ENCODE assay signal across 8 cellular contexts in the genomic region with DNA sequence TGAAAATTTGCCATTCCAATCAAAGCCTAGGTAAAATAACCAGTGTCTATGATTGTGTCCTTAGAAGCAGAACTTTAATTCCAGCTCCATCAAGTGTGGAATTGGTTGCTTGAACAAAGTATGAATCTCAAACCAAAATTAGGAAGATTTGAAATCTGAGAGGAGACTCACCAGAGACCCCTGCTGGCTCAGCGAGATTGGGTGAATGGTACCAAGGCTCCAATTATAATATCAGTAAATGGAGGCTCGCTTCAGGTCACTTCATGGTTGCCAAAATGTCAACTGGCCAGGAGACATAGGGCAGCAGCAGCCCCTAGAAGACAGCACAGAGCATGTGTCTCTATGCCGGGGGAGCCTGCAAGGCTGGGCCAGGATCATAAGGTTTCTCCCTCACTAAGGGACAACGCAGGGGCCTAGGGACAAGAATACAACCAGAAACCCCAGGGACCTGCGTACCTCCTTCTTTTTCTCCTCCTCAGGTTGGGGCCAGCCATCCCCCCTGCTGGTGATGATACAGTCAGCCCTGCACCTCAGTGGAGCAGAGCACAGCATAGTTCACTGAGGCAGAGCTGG.
A peak's percentile ranks its signal among the peaks of the same experiment; 100 is the strongest.
DNase-seq lines count a peak whose midpoint lies in the region; ATAC-seq lines count a peak whose summit lies in the region.

No MANE protein-coding gene starts in this region.

- no peaks in the 10 kb centered on the region for H3K9me3 ChIP-seq in effector memory CD4-positive, alpha-beta T cell (ENCODE audit: control insufficient read depth, low read length)

- H3K4me1 ChIP-seq in effector memory CD4-positive, alpha-beta T cell (ENCODE audit: control insufficient read depth, insufficient read depth, low read length, poor library complexity, severe bottlenecking), result peaks cover 3% of the 10 kb centered on the region

- no peak overlapping the region for H3K4me3 ChIP-seq in effector memory CD4-positive, alpha-beta T cell (ENCODE audit: insufficient read depth, low read depth, low read length, poor library complexity, severe bottlenecking)

- H3K27ac ChIP-seq in effector memory CD4-positive, alpha-beta T cell (ENCODE audit: insufficient read depth, low read length, poor library complexity, severe bottlenecking), result no peak overlapping the region

- no peak for ATAC-seq in HG02885 (IDR thresholded peaks at IDR 0.05; ENCODE audit: poor library complexity, unreplicated experiment)

- DNase-seq in NCI-H146 (lab: John Stamatoyannopoulos, UW) (peak; percentile 7), NCI-H146 treated with DMSO at 0.1 percent for 48 hours (lab: John Stamatoyannopoulos, UW; ENCODE audit: unreplicated experiment) (no peak), T follicular helper cell (ENCODE audit: low read depth) (peak; percentile 38), epidermal melanocyte (ENCODE audit: insufficient read length, low spot score) (no peak), LoVo (ENCODE audit: low spot score) (no peak)
- peak in 2 of 3 donors; percentile 6 to 23 for DNase-seq in effector memory CD4-positive, alpha-beta T cell
- peak; percentile 13 for DNase-seq in stimulated activated CD4-positive, alpha-beta T cell treated with anti-CD3 and anti-CD28 coated beads, Interleukin-2, amount 100 ng/mL, for 4 hours (ENCODE audit: low read depth)

- H3K27me3 ChIP-seq in effector memory CD4-positive, alpha-beta T cell (replicated peaks; ENCODE audit: control insufficient read depth, insufficient read depth, low read length, poor library complexity, severe bottlenecking), result no peaks in the 10 kb centered on the region

- peaks cover 3% of the 10 kb centered on the region for H3K36me3 ChIP-seq in effector memory CD4-positive, alpha-beta T cell (ENCODE audit: control insufficient read depth, insufficient read depth, low read length)

Comparison
In these comparisons a context has a peak if more than half of its experiments do, and no peak if none do; other contexts are left out.
1. DNase-seq: peak in NCI-H146 (single experiment), T follicular helper cell (single experiment), effector memory CD4-positive, alpha-beta T cell (2 of 3) and stimulated activated CD4-positive, alpha-beta T cell treated with anti-CD3 and anti-CD28 coated beads, Interleukin-2, amount 100 ng/mL, for 4 hours (single experiment); none in NCI-H146 treated with DMSO at 0.1 percent for 48 hours (single experiment), epidermal melanocyte (single experiment) and LoVo (single experiment).